Comparison of ENCODE assay signal across 10 cellular contexts in the genomic region with DNA sequence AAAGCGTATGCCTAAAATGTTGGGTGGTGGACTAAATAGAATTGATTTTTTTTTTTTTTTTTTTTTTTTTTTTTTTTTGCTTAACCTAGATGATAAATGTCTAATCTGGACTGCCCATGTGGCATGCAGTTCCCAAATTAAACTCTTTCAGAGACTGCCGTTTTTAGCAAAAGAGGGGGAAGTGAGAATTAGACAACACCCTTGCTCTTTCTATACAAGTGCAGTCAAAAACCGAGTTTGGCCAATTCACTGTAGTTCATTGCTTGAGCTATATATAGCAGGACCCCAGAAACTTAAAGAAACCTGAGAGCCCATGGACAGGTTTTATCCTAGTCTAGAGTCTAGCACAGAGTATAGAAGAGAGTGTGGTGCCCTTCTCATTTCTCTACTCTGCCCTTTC.
A peak's percentile ranks its signal among the peaks of the same experiment; 100 is the strongest.
DNase-seq lines count a peak whose midpoint lies in the region; ATAC-seq and TF ChIP-seq lines count a peak whose summit lies in the region.
"Had no signal": no experiment of that assay in that cellular context is flagged by ENCODE, and none has a peak within 500 bp of the region (broad histone marks: within the 10 kb centered on the region; RNA-seq: fewer than 3 reads in every experiment).

No MANE protein-coding gene starts in this region.

- in situ Hi-C loops in GM13977 (cut with MboI; ENCODE audit: low pct_unique_long_range_greater_than_20kb, low sequenced_read_pairs, unreplicated experiment) = no loop called here

- H3F3A ChIP-seq in MM.1S (ENCODE audit: insufficient read depth, low read length) = peaks cover 11% of the 10 kb centered on the region; the same call in 1 of the 2 replicates

- no peak for TF ChIP-seq EP300 in upper lobe of left lung (IDR thresholded peaks at IDR 0.05)

- no peak for TF ChIP-seq POLR2A in upper lobe of left lung (IDR thresholded peaks at IDR 0.05)

- H3K27ac ChIP-seq in MM.1S (ENCODE audit: low read length) (peak overlapping the region; percentile 72; the same call in 1 of the 2 replicates), upper lobe of left lung (no peak overlapping the region), foreskin keratinocyte (no peak overlapping the region)

- no peaks in the 10 kb centered on the region for H3K9me2 ChIP-seq in MM.1S (replicated peaks; ENCODE audit: insufficient read depth, low read length)
- H3K9me2 ChIP-seq: SK-N-SH had no signal

- H4K20me1 ChIP-seq in MM.1S (ENCODE audit: insufficient read depth, low read length) = no peaks in the 10 kb centered on the region

- H3K27me3 ChIP-seq in MM.1S (replicated peaks; ENCODE audit: insufficient read depth, low read length) (no peaks in the 10 kb centered on the region), upper lobe of left lung (no peaks in the 10 kb centered on the region), foreskin keratinocyte (no peaks in the 10 kb centered on the region)

- H3K4me2 ChIP-seq in MM.1S (ENCODE audit: low read depth, low read length) = peak overlapping the region; percentile 52
- H3K4me2 ChIP-seq: SK-N-SH had no signal

- H3K4me1 ChIP-seq in MM.1S (ENCODE audit: low read length) (peaks cover 70% of the 10 kb centered on the region), upper lobe of left lung (no peaks in the 10 kb centered on the region), foreskin keratinocyte (no peaks in the 10 kb centered on the region)

- DNase-seq in GM13977 (ENCODE audit: low spot score) (peak; percentile 81), MM.1S (peak; percentile 85), upper lobe of left lung (no peak), foreskin keratinocyte (no peak), NCI-H187 (lab: John Stamatoyannopoulos, UW) (no peak)
- no peak for DNase-seq in effector CD4-positive, alpha-beta T cell
- DNase-seq: SK-N-SH had no signal

- H3K4me3 ChIP-seq in MM.1S (ENCODE audit: low read length) (no peak overlapping the region), upper lobe of left lung (no peak overlapping the region)

- H3K36me3 ChIP-seq in MM.1S (replicated peaks; ENCODE audit: insufficient read depth, low read length) = no peaks in the 10 kb centered on the region
- no peaks in the 10 kb centered on the region for H3K36me3 ChIP-seq in upper lobe of left lung

- H3K9ac ChIP-seq in MM.1S (ENCODE audit: low read length) = peak overlapping the region; percentile 15; the same call in 1 of the 2 replicates
- H3K9ac ChIP-seq: SK-N-SH had no signal

- TF ChIP-seq CTCF in GM13977 (IDR thresholded peaks at IDR 0.05; ENCODE audit: extremely low read depth, insufficient read depth, missing control alignments) = no peak
- no peak for TF ChIP-seq CTCF in MM.1S (IDR thresholded peaks at IDR 0.05; ENCODE audit: low read length)
- TF ChIP-seq CTCF in upper lobe of left lung (IDR thresholded peaks at IDR 0.05) = no peak
- TF ChIP-seq CTCF in foreskin keratinocyte (conservative IDR thresholded peaks at IDR 0.05) = no peak

- WGBS in upper lobe of left lung, 2 donors = 55 to 64% methylated on average over 3 of the region's 3 CpGs

- ATAC-seq in GM19463 (IDR thresholded peaks at IDR 0.05; ENCODE audit: unreplicated experiment) = peak; percentile 81
- peak; percentile 82 for ATAC-seq in HG02938 (IDR thresholded peaks at IDR 0.05; ENCODE audit: unreplicated experiment)
- ATAC-seq in upper lobe of left lung (ENCODE audit: low FRiP score in 2 of 2) = no peak
- no peak for ATAC-seq in foreskin keratinocyte
- ATAC-seq: sciatic nerve had no signal

- H3K79me2 ChIP-seq in MM.1S (ENCODE audit: low read length) = no peaks in the 10 kb centered on the region

- no peaks in the 10 kb centered on the region for H3K9me3 ChIP-seq in MM.1S (replicated peaks; ENCODE audit: insufficient read depth, low read length)
- no peaks in the 10 kb centered on the region for H3K9me3 ChIP-seq in upper lobe of left lung
- H3K9me3 ChIP-seq: SK-N-SH had no signal

- H2AFZ ChIP-seq in MM.1S (ENCODE audit: low read length) = peak overlapping the region; percentile 44; the same call in 1 of the 2 replicates

Comparison
In these comparisons a context has a peak if more than half of its experiments do, and no peak if none do; other contexts are left out.
1. DNase-seq: peak in GM13977 (single experiment) and MM.1S (single experiment); none in effector CD4-positive, alpha-beta T cell (single experiment), upper lobe of left lung (0 of 2), foreskin keratinocyte (0 of 2) and NCI-H187 (0 of 2).
2. ATAC-seq: peak in GM19463 (single experiment) and HG02938 (single experiment); none in upper lobe of left lung (0 of 2) and foreskin keratinocyte (single experiment).